In genomic region chr12:108884116-108885012, GRCh38 we compare ENCODE assay signal across 9 cellular contexts. TPM values are rescaled to one million over a fixed set of nuclear protein-coding genes. Genes with fewer than 3 reads are reported as not detected.
DNase-seq lines count a peak whose midpoint lies in the region; ATAC-seq and TF ChIP-seq lines count a peak whose summit lies in the region.
"Had no signal": no experiment of that assay in that cellular context is flagged by ENCODE, and none has a peak within 500 bp of the region (broad histone marks: within the 10 kb centered on the region; RNA-seq: fewer than 3 reads in every experiment).

No MANE protein-coding gene starts in this region.

- H3K36me3 Mint-ChIP-seq in activated naive CD4-positive, alpha-beta T cell treated with anti-CD3 and anti-CD28 coated beads, Interleukin-2, amount 50 U/mL, for 72 hours: no peaks in the 10 kb centered on the region

- H3K36me3 ChIP-seq in BJ (ENCODE audit: control insufficient read depth, insufficient read depth, low read length) (no peaks in the 10 kb centered on the region), gastroesophageal sphincter (no peaks in the 10 kb centered on the region)

- no peak overlapping the region for H3K4me3 ChIP-seq in BJ (ENCODE audit: low read depth, low read length)
- H3K4me3 ChIP-seq in gastroesophageal sphincter: no peak overlapping the region

- H3K27ac Mint-ChIP-seq in activated naive CD4-positive, alpha-beta T cell treated with anti-CD3 and anti-CD28 coated beads, Interleukin-2, amount 50 U/mL, for 72 hours: no peak overlapping the region

- no peaks in the 10 kb centered on the region for H3K4me1 ChIP-seq in gastroesophageal sphincter

- no peak overlapping the region for H3K27ac ChIP-seq in gastroesophageal sphincter

- no peaks in the 10 kb centered on the region for H3K9me3 ChIP-seq in gastroesophageal sphincter

- TF ChIP-seq CTCF in BJ (IDR thresholded peaks at IDR 0.05; ENCODE audit: insufficient read depth, low read depth, low read length) (peak; percentile 54), gastroesophageal sphincter (IDR thresholded peaks at IDR 0.05) (peak in 2 of 4 experiments; percentile 10 to 46)

- 43 to 66% methylated on average over 5 of the region's 16 CpGs for WGBS in gastroesophageal sphincter (ENCODE audit: low coverage in 1 of 2), 2 donors

- CTCF ChIA-PET in BJ (lab: Yijun Ruan, JAX): interaction anchor here (0.9 to 1.7 kb wide), 7 partner anchors 11 to 210 kb away, joined by 3 to 5 read pairs (median 4); partner anchors contain the start of gene ALKBH2

- H3K9me3 Mint-ChIP-seq in activated naive CD4-positive, alpha-beta T cell treated with anti-CD3 and anti-CD28 coated beads, Interleukin-2, amount 50 U/mL, for 72 hours: no peaks in the 10 kb centered on the region

- ATAC-seq in activated naive CD4-positive, alpha-beta T cell treated with anti-CD3 and anti-CD28 coated beads, Interleukin-2, amount 50 U/mL, for 72 hours: peak; percentile 75 to 88
- ATAC-seq in gastroesophageal sphincter (no peak), GM19395 (IDR thresholded peaks at IDR 0.05; ENCODE audit: unreplicated experiment) (no peak)

- TF ChIP-seq EP300 in gastroesophageal sphincter (IDR thresholded peaks at IDR 0.05): no peak

- no peak for DNase-seq in BJ (ENCODE audit: low read depth)
- DNase-seq in HT-29 (ENCODE audit: low spot score): peak; percentile 48
- peak; percentile 1 for DNase-seq in SKM-1 (lab: John Stamatoyannopoulos, UW; ENCODE audit: unreplicated experiment)
- peak; percentile 63 to 72 for DNase-seq in activated naive CD4-positive, alpha-beta T cell treated with anti-CD3 and anti-CD28 coated beads, Interleukin-2, amount 50 U/mL, for 72 hours (ENCODE audit: low spot score in 2 of 2)
- DNase-seq in hepatic stellate cell (ENCODE audit: low spot score): peak; percentile 27
- DNase-seq in stimulated activated CD4-positive, alpha-beta T cell treated with anti-CD3 and anti-CD28 coated beads, Interleukin-4, amount 100 ng/mL, for 4 hours: peak; percentile 43 to 67

- TF ChIP-seq POLR2A in gastroesophageal sphincter (IDR thresholded peaks at IDR 0.05): no peak

- H3K27me3 ChIP-seq in BJ (ENCODE audit: control insufficient read depth, insufficient read depth, low read length): peaks cover 3% of the 10 kb centered on the region
- peaks cover 7% of the 10 kb centered on the region for H3K27me3 ChIP-seq in gastroesophageal sphincter

- POLR2A ChIA-PET in BJ (lab: Charles Lee): no interaction called here

RNA-seq across cellular contexts. Expression of gene DAO, which starts 4.5 kb away (rescaled TPM):
- not detected in 2 replicates for polyA plus RNA-seq in BJ (2011; rRNA removed)
- polyA minus RNA-seq in BJ (2011; rRNA and poly(A)+ RNA removed): not detected in 2 replicates
- not detected in 2 replicates for total RNA-seq in HT-29 (2014; rRNA removed; shearing (Covaris generic))
- total RNA-seq in activated naive CD4-positive, alpha-beta T cell treated with anti-CD3 and anti-CD28 coated beads, Interleukin-2, amount 50 U/mL, for 72 hours: not detected
- 1 to 10 TPM in 1 of 4 donors, not detected in 3; 2.5 TPM for total RNA-seq in gastroesophageal sphincter
- total RNA-seq: renal cortical epithelial cell had no signal

RNA-seq across cellular contexts. Expression of gene SSH1, which starts 27.0 kb away (rescaled TPM):
- polyA plus RNA-seq in BJ (2011; rRNA removed): 40.6 and 52.3 TPM in 2 replicates
- 39.1 and 47.4 TPM in 2 replicates for polyA minus RNA-seq in BJ (2011; rRNA and poly(A)+ RNA removed)
- 10.4 and 13.1 TPM in 2 replicates for total RNA-seq in HT-29 (2014; rRNA removed; shearing (Covaris generic))
- 10 to 100 TPM; 25.3 to 36.0 TPM for total RNA-seq in activated naive CD4-positive, alpha-beta T cell treated with anti-CD3 and anti-CD28 coated beads, Interleukin-2, amount 50 U/mL, for 72 hours
- total RNA-seq in gastroesophageal sphincter: 10 to 100 TPM; 16.2 to 35.0 (median 17.2) TPM

Comparison
In these comparisons a context has a peak if more than half of its experiments do, and no peak if none do; other contexts are left out.
1. ATAC-seq: peak in activated naive CD4-positive, alpha-beta T cell treated with anti-CD3 and anti-CD28 coated beads, Interleukin-2, amount 50 U/mL, for 72 hours (2 of 2); none in gastroesophageal sphincter (single experiment) and GM19395 (single experiment).